Comparison of ENCODE assay signal across 22 cellular contexts in the genomic region with DNA sequence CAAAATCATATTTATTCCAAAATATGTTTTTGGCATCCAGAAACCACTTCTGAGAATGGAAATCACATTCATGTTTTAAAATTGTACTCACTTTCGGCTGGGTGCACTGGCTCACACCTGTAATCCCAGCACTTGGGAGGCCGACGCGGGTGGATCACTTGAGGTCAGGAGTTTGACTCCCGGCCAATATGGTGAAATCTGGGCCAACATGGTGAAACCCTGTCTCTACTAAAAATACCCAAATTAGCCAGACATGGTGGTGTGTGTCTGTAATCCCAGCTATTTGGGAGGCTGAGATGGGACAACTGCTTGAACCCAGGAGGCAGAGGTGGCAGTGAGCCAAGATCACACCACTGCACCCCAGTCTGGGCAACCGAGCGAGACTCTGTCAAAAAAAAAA.
DNase-seq lines count a peak whose midpoint lies in the region; ATAC-seq and TF ChIP-seq lines count a peak whose summit lies in the region.
"Had no signal": no experiment of that assay in that cellular context is flagged by ENCODE, and none has a peak within 500 bp of the region (broad histone marks: within the 10 kb centered on the region; RNA-seq: fewer than 3 reads in every experiment).

No MANE protein-coding gene starts in this region.

- no peak overlapping the region for H3K27ac ChIP-seq in gastrocnemius medialis
- H3K27ac ChIP-seq: BLaER1 had no signal

- no peaks in the 10 kb centered on the region for H3K27me3 ChIP-seq in gastrocnemius medialis
- H3K27me3 ChIP-seq: BE2C, BLaER1 had no signal

- TF ChIP-seq POLR2A in gastrocnemius medialis (IDR thresholded peaks at IDR 0.05) = no peak

- H3K9me3 ChIP-seq in gastrocnemius medialis = no peaks in the 10 kb centered on the region
- no peaks in the 10 kb centered on the region for H3K9me3 ChIP-seq in mucosa of descending colon
- H3K9me3 ChIP-seq: BE2C had no signal

- H3K36me3 ChIP-seq in gastrocnemius medialis (no peaks in the 10 kb centered on the region), mucosa of descending colon (ENCODE audit: low read depth) (no peaks in the 10 kb centered on the region)
- H3K36me3 ChIP-seq: BE2C, BLaER1 had no signal

- peaks cover 6 to 26% of the 10 kb centered on the region in 2 donors for H3K4me1 ChIP-seq in gastrocnemius medialis
- H3K4me1 ChIP-seq in mucosa of descending colon (ENCODE audit: low read depth) = no peaks in the 10 kb centered on the region
- H3K4me1 ChIP-seq: BE2C had no signal

- ATAC-seq in left lobe of liver (peak; percentile 45), gastrocnemius medialis (peak; percentile 22 to 35), mucosa of descending colon (no peak), HG02623 (IDR thresholded peaks at IDR 0.05; ENCODE audit: unreplicated experiment) (no peak)
- ATAC-seq: GM12878 had no signal

- intact Hi-C loops in gastrocnemius medialis (cut with DNase I; ENCODE audit: low total_unique reads) (no loop called here), mucosa of descending colon (cut with DNase I, micrococcal nuclease) (no loop called here)

- H3K4me3 ChIP-seq in gastrocnemius medialis = no peak overlapping the region
- no peak overlapping the region for H3K4me3 ChIP-seq in mucosa of descending colon
- H3K4me3 ChIP-seq: BLaER1, GM12878 had no signal

- TF ChIP-seq CTCF in gastrocnemius medialis (IDR thresholded peaks at IDR 0.05 in 4 of 5, conservative IDR thresholded peaks at IDR 0.05 in 1 of 5) (no peak), mucosa of descending colon (IDR thresholded peaks at IDR 0.05) (no peak)

- DNase-seq in left lobe of liver (ENCODE audit: low spot score) = no peak
- DNase-seq in gastrocnemius medialis = peak in 1 of 2 donors; percentile 30
- DNase-seq in activated gamma-delta T cell (lab: John Stamatoyannopoulos, UW) = no peak
- DNase-seq in mucosa of descending colon = no peak
- DNase-seq: 8988T; ACHN; BE2C; C1 segment of cervical spinal cord; CD4-positive, alpha-beta memory T cell; CD4-positive, CD25-positive, alpha-beta regulatory T cell; CD8-positive, alpha-beta memory T cell; COR-L47; DMS 273 treated with DMSO at 0.1 percent for 48 hours; DMS153; DMS53; DMS79; DND-41; EL; GDM1 had no signal

- in situ Hi-C loops in gastrocnemius medialis (cut with MboI; ENCODE audit: low sequenced_read_pairs in 4 of 4) = no loop called here

Comparison
In these comparisons a context has a peak if more than half of its experiments do, and no peak if none do; other contexts are left out.
1. ATAC-seq: peak in left lobe of liver (single experiment) and gastrocnemius medialis (2 of 2); none in mucosa of descending colon (single experiment) and HG02623 (single experiment).